Comparison of ENCODE assay signal across 8 cellular contexts in the genomic region with DNA sequence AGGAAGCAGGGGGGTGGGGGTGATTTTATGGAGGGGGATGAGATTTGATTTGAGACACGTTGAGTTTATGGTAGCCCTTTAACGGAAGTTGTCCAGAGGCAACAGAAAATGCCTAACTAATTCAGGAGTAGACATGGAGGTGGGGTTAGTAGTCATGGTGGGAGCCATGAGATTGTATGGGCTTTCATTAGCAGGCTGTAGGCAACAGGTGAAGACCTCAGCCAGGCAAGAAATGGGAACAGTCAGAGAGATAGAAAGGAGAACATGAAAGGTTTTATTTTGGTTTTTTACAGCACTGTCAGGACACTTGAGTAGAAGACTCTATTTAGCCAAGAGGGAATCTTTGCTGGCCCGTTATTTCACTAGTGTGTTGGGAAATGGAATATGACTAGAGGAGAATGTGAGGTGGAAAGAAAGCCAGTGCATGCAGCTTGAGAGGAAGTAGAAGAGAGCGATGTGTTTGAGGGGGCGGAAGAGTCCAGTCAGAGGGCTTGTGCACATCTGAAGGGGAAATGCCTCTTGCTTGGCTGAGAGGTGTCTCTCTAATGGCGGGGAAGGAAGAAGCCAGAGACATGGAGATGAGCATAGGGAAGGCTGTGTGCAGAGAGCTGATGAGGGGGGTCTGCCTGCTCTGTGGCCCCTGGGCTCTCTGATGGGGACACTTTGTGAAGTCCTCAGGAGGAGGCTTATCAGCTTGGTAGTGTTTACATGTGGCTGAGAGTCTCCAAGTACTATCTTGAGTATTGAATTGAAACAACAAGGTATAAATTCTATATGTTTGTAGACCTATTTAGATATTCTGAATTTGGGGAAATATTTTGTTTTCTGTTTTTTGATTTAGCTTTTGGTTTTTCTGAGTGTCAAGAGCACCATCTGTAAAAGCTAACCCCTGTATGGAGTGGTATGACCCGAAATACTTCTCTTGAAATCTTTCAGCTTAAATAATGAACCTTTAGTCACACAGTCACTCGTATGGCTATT.
A peak's percentile ranks its signal among the peaks of the same experiment; 100 is the strongest.
DNase-seq lines count a peak whose midpoint lies in the region; ATAC-seq and TF ChIP-seq lines count a peak whose summit lies in the region.

No MANE protein-coding gene starts in this region.

- H3K9me3 ChIP-seq in PC-3 (ENCODE audit: low read length): no peaks in the 10 kb centered on the region
- no peaks in the 10 kb centered on the region for H3K9me3 ChIP-seq in CD8-positive, alpha-beta T cell (ENCODE audit: low read length)

- peaks cover 32 to 33% of the 10 kb centered on the region in 2 donors for H3K4me1 Mint-ChIP-seq in effector memory CD8-positive, alpha-beta T cell (ENCODE audit: low read depth in 2 of 2)
- peaks cover 23% of the 10 kb centered on the region for H3K4me1 Mint-ChIP-seq in CD8-positive, alpha-beta T cell (ENCODE audit: low read depth)

- peaks cover 57% of the 10 kb centered on the region for H3K79me2 ChIP-seq in PC-3 (ENCODE audit: low read length)

- peaks cover 26% of the 10 kb centered on the region for H3K36me3 Mint-ChIP-seq in effector memory CD8-positive, alpha-beta T cell (ENCODE audit: insufficient read depth)
- H3K36me3 Mint-ChIP-seq in CD8-positive, alpha-beta T cell: peaks cover 60% of the 10 kb centered on the region

- no peak overlapping the region for H3K27ac Mint-ChIP-seq in effector memory CD8-positive, alpha-beta T cell
- no peak overlapping the region for H3K27ac Mint-ChIP-seq in CD8-positive, alpha-beta T cell

- DNase-seq in stimulated activated CD4-positive, alpha-beta T cell treated with anti-CD3 and anti-CD28 coated beads, Interleukin-1b, Interleukin-23, amount 100 ng/mL, for 48 hours: peak; percentile 30
- no peak for DNase-seq in stimulated activated CD4-positive, alpha-beta T cell treated with anti-CD3 and anti-CD28 coated beads, Interleukin-2, amount 100 ng/mL, for 24 hours
- DNase-seq in PC-3: no peak
- peak; percentile 21 for DNase-seq in globus pallidus (ENCODE audit: low spot score)
- DNase-seq in effector memory CD8-positive, alpha-beta T cell: no peak
- DNase-seq in NCI-H1436 (lab: John Stamatoyannopoulos, UW): no peak
- DNase-seq in CD8-positive, alpha-beta T cell: no peak
- DNase-seq in central memory CD4-positive, alpha-beta T cell: no peak

- H2AFZ ChIP-seq in PC-3 (ENCODE audit: low read length): no peak overlapping the region

- H3K4me3 ChIP-seq in PC-3 (ENCODE audit: low read length): no peak overlapping the region
- H3K4me3 ChIP-seq in CD8-positive, alpha-beta T cell (ENCODE audit: low read depth, low read length): no peak overlapping the region

- H3K9me3 Mint-ChIP-seq in effector memory CD8-positive, alpha-beta T cell: no peaks in the 10 kb centered on the region
- H3K9me3 Mint-ChIP-seq in CD8-positive, alpha-beta T cell: no peaks in the 10 kb centered on the region

- TF ChIP-seq CTCF in PC-3 (conservative IDR thresholded peaks at IDR 0.05; ENCODE audit: low read depth, low read length): no peak
- TF ChIP-seq CTCF in CD8-positive, alpha-beta T cell (IDR thresholded peaks at IDR 0.05): no peak

- no peak overlapping the region for H3K4me3 Mint-ChIP-seq in effector memory CD8-positive, alpha-beta T cell
- no peak overlapping the region for H3K4me3 Mint-ChIP-seq in CD8-positive, alpha-beta T cell

- peak overlapping the region; percentile 46 for H3K4me2 ChIP-seq in PC-3 (ENCODE audit: low read length)

- no peaks in the 10 kb centered on the region for H4K20me1 ChIP-seq in PC-3 (ENCODE audit: low read length)

- POLR2A ChIA-PET in PC-3 (lab: Charles Lee; ENCODE audit: unreplicated experiment): interaction anchor here (0.6 to 0.9 kb wide), 4 partner anchors 14 to 180 kb away, joined by 3 to 6 read pairs (median 4); no protein-coding TSS in a partner anchor
- POLR2A ChIA-PET in CD8-positive, alpha-beta T cell (lab: Charles Lee): interaction anchor here (0.7 to 2.1 kb wide), 9 partner anchors 19 to 195 kb away, joined by 3 to 16 read pairs (median 3); no protein-coding TSS in a partner anchor

- intact Hi-C loops in PC-3 (cut with micrococcal nuclease): loop anchor here (1.0 to 10.0 kb wide), 6 partner anchors 61 to 789 kb away; a partner anchor contains a TSS
- intact Hi-C loops in CD8-positive, alpha-beta T cell (cut with DNase I, micrococcal nuclease): loop anchor here (1.0 to 10.0 kb wide), 12 partner anchors 35 to 996 kb away; a partner anchor contains a TSS

- peaks cover 10% of the 10 kb centered on the region for H3F3A ChIP-seq in PC-3 (ENCODE audit: low read length, unreplicated experiment)

- no peaks in the 10 kb centered on the region for H3K9me2 ChIP-seq in PC-3 (replicated peaks; ENCODE audit: low read length)

- peak overlapping the region; percentile 98 for H3K27ac ChIP-seq in PC-3 (ENCODE audit: low read length)
- no peak overlapping the region for H3K27ac ChIP-seq in CD8-positive, alpha-beta T cell (ENCODE audit: low read depth, low read length)

- BruUV-seq in PC-3 (replicated peaks; lab: Mats Ljungman, UMichigan): no TSS peak

- peaks cover 62% of the 10 kb centered on the region for H3K4me1 ChIP-seq in PC-3 (ENCODE audit: insufficient read depth, low read length)
- H3K4me1 ChIP-seq in CD8-positive, alpha-beta T cell (ENCODE audit: insufficient read depth, low read length): peaks cover 43% of the 10 kb centered on the region

- peaks cover 24% of the 10 kb centered on the region for H3K36me3 ChIP-seq in PC-3 (ENCODE audit: low read depth, low read length)
- peaks cover 14% of the 10 kb centered on the region for H3K36me3 ChIP-seq in CD8-positive, alpha-beta T cell (ENCODE audit: insufficient read depth, low read length)

- peak overlapping the region; percentile 42 for H3K9ac ChIP-seq in PC-3 (ENCODE audit: low read length)

- ATAC-seq in PC-3: no peak
- no peak for ATAC-seq in effector memory CD8-positive, alpha-beta T cell (replicated peaks)
- ATAC-seq in CD8-positive, alpha-beta T cell: no peak

- H3K27me3 Mint-ChIP-seq in effector memory CD8-positive, alpha-beta T cell: no peaks in the 10 kb centered on the region
- no peaks in the 10 kb centered on the region for H3K27me3 Mint-ChIP-seq in CD8-positive, alpha-beta T cell (ENCODE audit: low read depth)

- no peaks in the 10 kb centered on the region for H3K27me3 ChIP-seq in PC-3 (ENCODE audit: low read length)
- no peaks in the 10 kb centered on the region for H3K27me3 ChIP-seq in CD8-positive, alpha-beta T cell (ENCODE audit: insufficient read depth, low read length)

- CTCF ChIA-PET in PC-3 (lab: Charles Lee): interaction anchor here (0.6 to 1.7 kb wide), 12 partner anchors 23 to 638 kb away, joined by 3 to 22 read pairs (median 4); no protein-coding TSS in a partner anchor
- CTCF ChIA-PET in CD8-positive, alpha-beta T cell (lab: Charles Lee): interaction anchor here (0.7 to 2.6 kb wide), 46 partner anchors 9 to 592 kb away, joined by 3 to 33 read pairs (median 5); a partner anchor contains a TSS

Comparison
In these comparisons a context has a peak if more than half of its experiments do, and no peak if none do; other contexts are left out.
1. DNase-seq: peak in stimulated activated CD4-positive, alpha-beta T cell treated with anti-CD3 and anti-CD28 coated beads, Interleukin-1b, Interleukin-23, amount 100 ng/mL, for 48 hours (single experiment) and globus pallidus (single experiment); none in stimulated activated CD4-positive, alpha-beta T cell treated with anti-CD3 and anti-CD28 coated beads, Interleukin-2, amount 100 ng/mL, for 24 hours (0 of 2), PC-3 (single experiment), effector memory CD8-positive, alpha-beta T cell (0 of 3), NCI-H1436 (single experiment), CD8-positive, alpha-beta T cell (0 of 7) and central memory CD4-positive, alpha-beta T cell (single experiment).